8 cellular contexts compared by ENCODE assay signal in the genomic region with DNA sequence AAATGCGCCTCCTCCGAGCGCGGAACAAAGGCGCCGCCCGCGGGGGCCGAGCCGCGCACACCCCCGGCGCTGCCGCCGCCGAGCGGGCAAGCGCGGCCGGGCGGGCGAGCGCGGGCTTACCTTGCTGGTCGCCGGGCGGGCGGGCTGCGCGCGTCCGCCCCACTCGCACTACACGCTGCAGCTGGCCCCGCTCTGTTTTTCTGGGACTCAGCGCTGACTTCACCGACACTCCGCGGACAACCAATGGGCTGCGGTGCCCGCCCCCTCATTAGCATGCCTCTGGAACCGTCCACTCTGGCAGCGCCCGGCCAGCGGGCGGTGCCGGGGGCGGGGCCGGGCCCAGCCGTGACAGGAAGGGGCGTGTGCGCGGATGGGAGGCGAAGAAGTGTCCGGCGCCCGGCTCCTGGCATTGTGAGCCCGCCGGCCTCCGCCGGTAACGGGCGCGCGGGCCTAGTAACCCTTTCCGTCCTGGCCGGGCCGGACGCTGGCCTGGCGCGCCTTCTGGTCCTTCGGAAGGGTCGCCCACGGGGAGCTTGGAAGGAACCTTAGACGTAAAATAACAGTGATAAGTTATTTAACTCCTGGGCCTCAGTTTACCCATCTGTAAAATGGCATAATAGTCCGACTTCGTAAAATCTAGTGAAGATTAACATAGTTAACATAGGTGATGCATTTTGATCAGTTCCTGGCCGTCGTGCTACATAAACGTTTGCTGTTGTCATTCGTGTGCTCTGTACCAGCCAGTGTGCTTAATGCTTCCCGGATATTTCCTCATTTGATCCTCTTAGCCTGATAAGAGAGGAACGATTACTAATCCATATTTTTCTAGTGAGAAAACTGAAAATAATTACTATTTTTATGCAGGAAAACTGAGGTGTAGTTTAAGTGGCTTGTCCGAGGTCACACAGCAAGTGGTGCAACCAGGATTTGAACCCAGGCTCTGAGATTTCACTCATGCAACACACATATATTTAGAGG. TPM values are rescaled to one million over a fixed set of nuclear protein-coding genes. Genes with fewer than 3 reads are reported as not detected.
A peak's percentile ranks its signal among the peaks of the same experiment; 100 is the strongest.
DNase-seq lines count a peak whose midpoint lies in the region; ATAC-seq and TF ChIP-seq lines count a peak whose summit lies in the region.

A gene (minus strand): TSS at position 172 of the 978 bp plus-strand sequence. CDS start 120,236 bp downstream, outside the sequence.

- peaks cover 44% of the 10 kb centered on the region for H3K79me2 ChIP-seq in hepatocyte

- peaks cover 4% of the 10 kb centered on the region for H4K20me1 ChIP-seq in hepatocyte (ENCODE audit: insufficient read depth, poor library complexity, severe bottlenecking)

- peak; percentile 63 for DNase-seq in NCI-H2029 treated with DMSO at 0.1 percent for 48 hours (lab: John Stamatoyannopoulos, UW)
- DNase-seq in T1000 (lab: John Stamatoyannopoulos, UW): peak; percentile 94
- peak; percentile 99 for DNase-seq in astrocyte of the hippocampus (ENCODE audit: low read depth, low spot score)
- peak; percentile 98 for DNase-seq in hepatocyte (ENCODE audit: low spot score)
- DNase-seq in renal cortical epithelial cell (ENCODE audit: low read depth): peak; percentile 89
- peak in 1 of 2 donors; percentile 95 for DNase-seq in vagina (ENCODE audit: extremely low spot score in 2 of 2)

- intact Hi-C loops in vagina (cut with DNase I): no loop called here

- H3K4me3 ChIP-seq in hepatocyte (peak within 1 kb of the TSS; percentile 97), vagina (peak within 1 kb of the TSS; percentile 59 to 91)

- H3K27me3 ChIP-seq in hepatocyte (no peaks in the 10 kb centered on the region), vagina (no peaks in the 10 kb centered on the region)

- WGBS in hepatocyte (ENCODE audit: low lambda C conversion rate, missing lambda C conversion rate): 8% methylated on average over 66 of the region's 84 CpGs

- H3K36me3 ChIP-seq in hepatocyte (replicated peaks; ENCODE audit: insufficient read depth, low read depth) (no peaks in the 10 kb centered on the region), vagina (no peaks in the 10 kb centered on the region)

- TF ChIP-seq POLR2A in vagina (IDR thresholded peaks at IDR 0.05): peak; percentile 70 to 89

- ATAC-seq in GM18508 (IDR thresholded peaks at IDR 0.05; ENCODE audit: insufficient read depth, unreplicated experiment) (peak; percentile 95), HG03025 (IDR thresholded peaks at IDR 0.05; ENCODE audit: low FRiP score, unreplicated experiment) (peak; percentile 99)

- H3K4me1 ChIP-seq in hepatocyte (ENCODE audit: insufficient read depth) (peaks cover 40% of the 10 kb centered on the region), vagina (peaks cover 25% of the 10 kb centered on the region)

- no peaks in the 10 kb centered on the region for H3K9me2 ChIP-seq in hepatocyte (replicated peaks; ENCODE audit: insufficient read depth)

- H3K4me2 ChIP-seq in hepatocyte: peak within 1 kb of the TSS; percentile 92

- peak within 1 kb of the TSS; percentile 42 for H2AFZ ChIP-seq in hepatocyte

- TF ChIP-seq CTCF in hepatocyte (IDR thresholded peaks at IDR 0.05; ENCODE audit: poor library complexity) (no peak), vagina (IDR thresholded peaks at IDR 0.05) (no peak)

- H3K9me3 ChIP-seq in hepatocyte (ENCODE audit: low read depth) (no peaks in the 10 kb centered on the region), vagina (no peaks in the 10 kb centered on the region)

- peak within 1 kb of the TSS; percentile 76 for H3K27ac ChIP-seq in hepatocyte
- peak within 1 kb of the TSS; percentile 78 for H3K27ac ChIP-seq in vagina

RNA-seq across cellular contexts. Expression of the gene that starts here (rescaled TPM):
- total RNA-seq in hepatocyte (33.1 and 40.2 TPM in 2 replicates), renal cortical epithelial cell (4.3 and 9.8 TPM in 2 replicates), vagina (116 TPM)
- polyA plus RNA-seq in hepatocyte: 17.0 and 18.2 TPM in 2 replicates
